Comparison of ENCODE assay signal across 11 cellular contexts in the genomic region with DNA sequence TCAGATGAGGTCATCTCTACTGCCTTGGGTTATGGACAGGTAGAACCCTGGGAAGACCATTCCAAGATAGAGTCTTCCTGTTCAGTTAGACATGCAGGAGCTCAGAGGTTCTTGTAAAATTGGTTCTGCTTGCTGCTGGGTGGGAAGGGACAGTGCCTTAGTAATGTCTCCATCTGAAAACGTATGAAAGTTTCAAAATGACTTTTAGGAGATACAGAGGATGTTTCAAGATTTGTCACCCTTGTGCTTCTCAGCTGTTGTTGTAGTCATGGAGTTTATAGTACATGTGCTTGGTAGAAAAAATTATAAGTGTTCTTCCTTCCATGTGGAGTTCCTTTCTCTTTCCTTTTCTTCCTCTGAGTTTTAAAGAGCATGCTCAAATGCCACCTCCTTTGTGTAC.
DNase-seq lines count a peak whose midpoint lies in the region; ATAC-seq and TF ChIP-seq lines count a peak whose summit lies in the region.
"Had no signal": no experiment of that assay in that cellular context is flagged by ENCODE, and none has a peak within 500 bp of the region (broad histone marks: within the 10 kb centered on the region; RNA-seq: fewer than 3 reads in every experiment).

No MANE protein-coding gene starts in this region.

- peak overlapping the region; percentile 42 for H3K4me3 Mint-ChIP-seq in CD4-positive, alpha-beta T cell

- H3K4me1 Mint-ChIP-seq in CD4-positive, alpha-beta T cell (ENCODE audit: low read depth) = peaks cover 96% of the 10 kb centered on the region

- no peak for TF ChIP-seq POLR2A in gastroesophageal sphincter (IDR thresholded peaks at IDR 0.05)

- H3K9me3 ChIP-seq in CD4-positive, alpha-beta T cell (ENCODE audit: control insufficient read depth, low read length) = no peaks in the 10 kb centered on the region
- no peaks in the 10 kb centered on the region for H3K9me3 ChIP-seq in gastroesophageal sphincter
- H3K9me3 ChIP-seq in SJCRH30 (replicated peaks) = no peaks in the 10 kb centered on the region
- H3K9me3 ChIP-seq: BLaER1 treated with 17β-estradiol and CSF1 and Interleukin-3, amounts not matched to agents 10 nM and 100 nM had no signal

- DNase-seq in CD4-positive, alpha-beta T cell = no peak
- no peak for DNase-seq in head of caudate nucleus
- no peak for DNase-seq in effector CD4-positive, alpha-beta T cell
- DNase-seq in SJCRH30 = no peak
- DNase-seq: NCI-H2227 treated with DMSO at 0.1 percent for 48 hours had no signal

- H3K4me1 ChIP-seq in gastroesophageal sphincter (no peaks in the 10 kb centered on the region), SJCRH30 (no peaks in the 10 kb centered on the region)

- H3K9me3 Mint-ChIP-seq in CD4-positive, alpha-beta T cell = peaks cover 9% of the 10 kb centered on the region

- no peak for ATAC-seq in CD4-positive, alpha-beta T cell (ENCODE audit: poor library complexity)
- ATAC-seq in GM18870 (IDR thresholded peaks at IDR 0.05; ENCODE audit: unreplicated experiment) = peak; percentile 98
- peak; percentile 96 for ATAC-seq in HG02588 (IDR thresholded peaks at IDR 0.05; ENCODE audit: unreplicated experiment)
- peak; percentile 96 for ATAC-seq in HG03457 (IDR thresholded peaks at IDR 0.05; ENCODE audit: unreplicated experiment)
- no peak for ATAC-seq in gastroesophageal sphincter

- intact Hi-C loops in CD4-positive, alpha-beta T cell (cut with DNase I, micrococcal nuclease) = loop anchor here in 1 of 2 experiments (5.0 kb wide), 1 partner anchor 147 kb away; no protein-coding TSS in a partner anchor
- intact Hi-C loops in head of caudate nucleus (cut with DNase I) = no loop called here

- TF ChIP-seq EP300 in gastroesophageal sphincter (IDR thresholded peaks at IDR 0.05) = no peak

- H3K4me3 ChIP-seq in gastroesophageal sphincter (no peak overlapping the region), SJCRH30 (no peak overlapping the region)
- H3K4me3 ChIP-seq: BLaER1 treated with 17β-estradiol and CSF1 and Interleukin-3, amounts not matched to agents 10 nM and 100 nM; SK-N-MC had no signal

- H3K36me3 ChIP-seq in gastroesophageal sphincter = no peaks in the 10 kb centered on the region
- no peaks in the 10 kb centered on the region for H3K36me3 ChIP-seq in SJCRH30
- H3K36me3 ChIP-seq: BLaER1 treated with 17β-estradiol and CSF1 and Interleukin-3, amounts not matched to agents 10 nM and 100 nM had no signal

- 80 to 100% methylated on average over 1 of the region's 1 CpG for WGBS in gastroesophageal sphincter (ENCODE audit: low coverage in 1 of 2), 2 donors

- TF ChIP-seq CTCF in CD4-positive, alpha-beta T cell (IDR thresholded peaks at IDR 0.05) = no peak
- TF ChIP-seq CTCF in gastroesophageal sphincter (IDR thresholded peaks at IDR 0.05) = no peak

- H3K27ac Mint-ChIP-seq in CD4-positive, alpha-beta T cell = peak overlapping the region; percentile 81

- no peaks in the 10 kb centered on the region for H3K27me3 Mint-ChIP-seq in CD4-positive, alpha-beta T cell

- peaks cover 48% of the 10 kb centered on the region for H3K36me3 Mint-ChIP-seq in CD4-positive, alpha-beta T cell (ENCODE audit: low read depth)

- POLR2A ChIA-PET in CD4-positive, alpha-beta T cell (lab: Charles Lee) = interaction anchor here (0.7 to 2.0 kb wide), 3 partner anchors 10 to 96 kb away, joined by 3 to 6 read pairs (median 3); no protein-coding TSS in a partner anchor

- H3K27me3 ChIP-seq in CD4-positive, alpha-beta T cell (ENCODE audit: control insufficient read depth, insufficient read depth, low read length) = no peaks in the 10 kb centered on the region
- H3K27me3 ChIP-seq in gastroesophageal sphincter = no peaks in the 10 kb centered on the region
- H3K27me3 ChIP-seq in SJCRH30 = no peaks in the 10 kb centered on the region
- H3K27me3 ChIP-seq: BLaER1 treated with 17β-estradiol and CSF1 and Interleukin-3, amounts not matched to agents 10 nM and 100 nM had no signal

- H3K27ac ChIP-seq in CD4-positive, alpha-beta T cell (ENCODE audit: low read depth, low read length) = no peak overlapping the region
- no peak overlapping the region for H3K27ac ChIP-seq in gastroesophageal sphincter
- H3K27ac ChIP-seq in SJCRH30 = no peak overlapping the region
- H3K27ac ChIP-seq: BLaER1 treated with 17β-estradiol and CSF1 and Interleukin-3, amounts not matched to agents 10 nM and 100 nM; SK-N-MC had no signal

- CTCF ChIA-PET in CD4-positive, alpha-beta T cell (lab: Charles Lee) = no interaction called here

Comparison
In these comparisons a context has a peak if more than half of its experiments do, and no peak if none do; other contexts are left out.
1. ATAC-seq: peak in GM18870 (single experiment), HG02588 (single experiment) and HG03457 (single experiment); none in CD4-positive, alpha-beta T cell (single experiment) and gastroesophageal sphincter (single experiment).